Comparison of ENCODE assay signal across 11 cellular contexts in the genomic region with DNA sequence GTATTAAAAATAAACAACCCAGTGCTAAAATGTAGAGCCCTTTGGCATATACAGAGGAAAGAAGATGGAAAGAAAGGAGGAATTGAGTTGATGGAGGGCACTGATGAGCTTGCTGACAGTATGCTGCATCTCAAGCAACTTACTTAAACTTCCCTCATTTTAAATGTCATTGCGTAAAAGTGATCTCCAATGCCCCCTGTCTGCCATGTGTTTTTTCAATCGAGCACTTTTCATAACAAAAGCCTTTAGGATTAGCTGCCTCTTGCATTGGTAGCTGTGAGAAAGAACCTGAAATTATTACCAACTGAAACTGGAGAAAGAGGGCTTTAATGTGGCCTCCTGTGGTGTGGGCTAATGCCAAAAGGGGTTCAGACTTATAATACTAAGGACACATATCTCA.
A peak's percentile ranks its signal among the peaks of the same experiment; 100 is the strongest.
DNase-seq lines count a peak whose midpoint lies in the region; ATAC-seq and TF ChIP-seq lines count a peak whose summit lies in the region.
"Had no signal": no experiment of that assay in that cellular context is flagged by ENCODE, and none has a peak within 500 bp of the region (broad histone marks: within the 10 kb centered on the region; RNA-seq: fewer than 3 reads in every experiment).

No MANE protein-coding gene starts in this region.

- H3K27me3 ChIP-seq in HL-60 (ENCODE audit: insufficient read depth, poor library complexity, severe bottlenecking): no peaks in the 10 kb centered on the region

- no peak for ATAC-seq in GM19351 (IDR thresholded peaks at IDR 0.05; ENCODE audit: unreplicated experiment)
- ATAC-seq: naive thymus-derived CD8-positive, alpha-beta T cell had no signal

- H3K27ac ChIP-seq in HL-60 (replicated peaks): no peak overlapping the region
- H3K27ac ChIP-seq: thoracic aorta had no signal

- DNase-seq in AML-193 (lab: John Stamatoyannopoulos, UW) (peak; percentile 62 to 74), HL-60 (ENCODE audit: low read depth in 1 of 2, low spot score in 1 of 2) (no peak), SKM-1 treated with dmso at 0.1 percent for 144 hours (lab: John Stamatoyannopoulos, UW; ENCODE audit: unreplicated experiment) (peak; percentile 46), iris pigment epithelial cell (ENCODE audit: low read depth) (peak; percentile 12), iPS-NIHi11 (ENCODE audit: low spot score) (no peak), activated gamma-delta T cell treated with Interleukin-2 at 50 U/mL for 16 hours (no peak)
- DNase-seq in effector CD4-positive, alpha-beta T cell: no peak
- DNase-seq: naive thymus-derived CD8-positive, alpha-beta T cell; stimulated activated CD4-positive, alpha-beta T cell treated with anti-CD3 and anti-CD28 coated beads, Interleukin-2, amount 100 ng/mL, for 48 hours had no signal

- H3K4me3 ChIP-seq in HL-60 (replicated peaks; ENCODE audit: insufficient read depth, low read length): no peak overlapping the region
- H3K4me3 ChIP-seq: thoracic aorta had no signal

- TF ChIP-seq CTCF in HL-60 (IDR thresholded peaks at IDR 0.05; ENCODE audit: insufficient read depth, low read length): peak; percentile 3

Comparison
In these comparisons a context has a peak if more than half of its experiments do, and no peak if none do; other contexts are left out.
1. DNase-seq: peak in AML-193 (2 of 2), SKM-1 treated with dmso at 0.1 percent for 144 hours (single experiment) and iris pigment epithelial cell (single experiment); none in HL-60 (0 of 2), iPS-NIHi11 (single experiment), effector CD4-positive, alpha-beta T cell (single experiment) and activated gamma-delta T cell treated with Interleukin-2 at 50 U/mL for 16 hours (single experiment).